In the genomic region with DNA sequence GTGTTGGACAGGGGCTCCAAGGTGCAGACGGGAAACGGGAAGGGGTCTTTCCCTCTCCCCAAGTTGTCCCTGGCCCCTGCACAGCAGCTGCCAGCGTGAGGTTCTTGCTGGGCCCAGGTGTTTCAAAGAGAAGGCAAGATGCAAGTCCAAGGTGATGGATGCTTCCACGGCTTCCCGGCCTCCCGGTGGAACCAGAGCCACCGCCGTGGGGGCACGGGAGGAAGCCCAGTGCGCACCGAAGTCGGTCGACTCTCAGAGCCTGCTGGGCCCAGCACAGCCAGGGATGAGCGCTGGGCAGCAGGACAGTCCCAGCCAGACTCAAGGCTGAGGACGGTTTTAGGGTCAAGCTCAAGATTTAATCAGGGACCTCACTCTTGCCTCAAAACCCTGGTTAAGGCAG, we compare ENCODE assay signal across 28 cellular contexts. TPM values are rescaled to one million over a fixed set of nuclear protein-coding genes. Genes with fewer than 3 reads are reported as not detected.
DNase-seq lines count a peak whose midpoint lies in the region; ATAC-seq, FAIRE-seq and TF ChIP-seq lines count a peak whose summit lies in the region.
"Had no signal": no experiment of that assay in that cellular context is flagged by ENCODE, and none has a peak within 500 bp of the region (broad histone marks: within the 10 kb centered on the region; RNA-seq: fewer than 3 reads in every experiment).

No MANE protein-coding gene starts in this region.

- H3K4me3 Mint-ChIP-seq in nephron progenitor cell (peak overlapping the region; percentile 39), T-helper 17 cell (no peak overlapping the region)
- H3K4me3 Mint-ChIP-seq: CD4-positive, alpha-beta memory T cell; GM23338; HFFc6 had no signal

- no peaks in the 10 kb centered on the region for H3K79me1 ChIP-seq in neuronal stem cell (ENCODE audit: low read depth, low read length)

- H3K9ac ChIP-seq in HepG2 (ENCODE audit: insufficient read depth, low read depth, low read length) (no peak overlapping the region), neuronal stem cell (ENCODE audit: low read depth, low read length, poor library complexity) (peak overlapping the region; percentile 64)
- H3K9ac ChIP-seq: BLaER1 treated with 17β-estradiol and CSF1 and Interleukin-3, amounts not matched to agents 10 nM and 100 nM had no signal

- TF ChIP-seq EP300 in HepG2 (IDR thresholded peaks at IDR 0.05; ENCODE audit: low read depth in 2 of 2, low read length in 2 of 2), result no peak
- no peak for TF ChIP-seq EP300 in HepG2 (CRISPR knock-in tag; IDR thresholded peaks at IDR 0.05; ENCODE audit: borderline replicate concordance)

- WGBS in HepG2 (ENCODE audit: low lambda C conversion rate), result 7% methylated on average over 2 of the region's 15 CpGs
- WGBS in right lobe of liver (ENCODE audit: insufficient coverage, low coverage, low lambda C conversion rate, missing lambda C conversion rate), result 67% methylated on average over 3 of the region's 15 CpGs
- whole genome bisulfite sequencing in neuronal stem cell (ENCODE audit: extremely low coverage in 2 of 2, insufficient read length in 2 of 2, insufficient replicate concordance in 1 of 2), 2 donors, result no CpG with 5 or more reads among the region's 15 CpGs

- FAIRE-seq in HepG2 (lab: Jason Lieb, UNC), result no peak
- FAIRE-seq: A549, GM12891, GM18507 had no signal

- no peaks in the 10 kb centered on the region for H3K79me2 ChIP-seq in HepG2 (ENCODE audit: insufficient read depth, low read length)

- H3K4me3 ChIP-seq in HepG2 (replicated peaks in 1 of 3; ENCODE audit: insufficient read depth in 1 of 3, low read depth in 2 of 3, low read length in 3 of 3), result no peak overlapping the region
- no peak overlapping the region for H3K4me3 ChIP-seq in right lobe of liver
- no peak overlapping the region for H3K4me3 ChIP-seq in neuronal stem cell (ENCODE audit: low read length in 2 of 2)
- no peak overlapping the region for H3K4me3 ChIP-seq in brain microvascular endothelial cell (ENCODE audit: low read depth, low read length)
- H3K4me3 ChIP-seq: A549; BLaER1 treated with 17β-estradiol and CSF1 and Interleukin-3, amounts not matched to agents 10 nM and 100 nM; GM23338; HAP-1 had no signal

- peaks cover 71% of the 10 kb centered on the region for H3K4me1 Mint-ChIP-seq in nephron progenitor cell
- no peaks in the 10 kb centered on the region for H3K4me1 Mint-ChIP-seq in T-helper 17 cell
- H3K4me1 Mint-ChIP-seq: CD14-positive monocyte; CD4-positive, alpha-beta memory T cell had no signal

- peak overlapping the region; percentile 97 for H3K18ac ChIP-seq in neuronal stem cell (ENCODE audit: low read length)

- H3K27me3 Mint-ChIP-seq in nephron progenitor cell (ENCODE audit: low read depth, poor library complexity), result peaks cover 26% of the 10 kb centered on the region
- peaks cover 38% of the 10 kb centered on the region for H3K27me3 Mint-ChIP-seq in T-helper 17 cell

- H3K36me3 ChIP-seq in HepG2 (replicated peaks in 1 of 2; ENCODE audit: control insufficient read depth in 1 of 2, insufficient read depth in 2 of 2, low read length in 2 of 2) (no peaks in the 10 kb centered on the region), right lobe of liver (no peaks in the 10 kb centered on the region), neuronal stem cell (replicated peaks in 1 of 2; ENCODE audit: control insufficient read depth in 2 of 2, insufficient read depth in 2 of 2, low read length in 2 of 2) (no peaks in the 10 kb centered on the region), brain microvascular endothelial cell (replicated peaks) (no peaks in the 10 kb centered on the region)
- H3K36me3 ChIP-seq: BE2C; BLaER1 treated with 17β-estradiol and CSF1 and Interleukin-3, amounts not matched to agents 10 nM and 100 nM; HAP-1 had no signal

- no peak for TF ChIP-seq POLR2A in HepG2 (IDR thresholded peaks at IDR 0.05; ENCODE audit: insufficient read depth in 1 of 2, low read depth in 2 of 2, low read length in 2 of 2)
- no peak for TF ChIP-seq POLR2A in right lobe of liver (IDR thresholded peaks at IDR 0.05)

- H2BK120ac ChIP-seq in neuronal stem cell (ENCODE audit: low read depth, low read length), result peak overlapping the region; percentile 98

- peak overlapping the region; percentile 21 for H3K27ac Mint-ChIP-seq in nephron progenitor cell
- no peak overlapping the region for H3K27ac Mint-ChIP-seq in T-helper 17 cell
- H3K27ac Mint-ChIP-seq: CD4-positive, alpha-beta memory T cell; GM23338; HFFc6 had no signal

- no peak for TF ChIP-seq RAD21 in HepG2 (CRISPR knock-in tag; IDR thresholded peaks at IDR 0.05)

- peaks cover 14% of the 10 kb centered on the region for H3K9me3 Mint-ChIP-seq in nephron progenitor cell
- H3K9me3 Mint-ChIP-seq: HFFc6 had no signal

- H3K9me3 ChIP-seq in HepG2 (ENCODE audit: low read length) (no peaks in the 10 kb centered on the region), right lobe of liver (no peaks in the 10 kb centered on the region), neuronal stem cell (replicated peaks in 1 of 2; ENCODE audit: control insufficient read depth in 2 of 2, insufficient read depth in 1 of 2, low read depth in 1 of 2, low read length in 2 of 2) (peaks cover 2 to 4% of the 10 kb centered on the region in 2 donors), T-helper 17 cell (ENCODE audit: control insufficient read depth, low read length, poor library complexity, severe bottlenecking) (no peaks in the 10 kb centered on the region)
- H3K9me3 ChIP-seq: A549, BE2C, HAP-1 had no signal

- TF ChIP-seq CTCF in HepG2 (CRISPR knock-in tag; IDR thresholded peaks at IDR 0.05) (no peak), right lobe of liver (IDR thresholded peaks at IDR 0.05) (no peak), nephron progenitor cell (IDR thresholded peaks at IDR 0.05) (no peak), brain microvascular endothelial cell (IDR thresholded peaks at IDR 0.05; ENCODE audit: low read depth, low read length, missing control alignments) (no peak)

- peak overlapping the region; percentile 93 for H2AK5ac ChIP-seq in neuronal stem cell (ENCODE audit: low read depth, low read length)

- H4K8ac ChIP-seq in neuronal stem cell (ENCODE audit: low read depth, low read length), result no peak overlapping the region

- in situ Hi-C loops in HepG2 (cut with HindIII; ENCODE audit: extremely low pct_ligation_motif_present, low pct_unique_long_range_greater_than_20kb) (no loop called here), brain microvascular endothelial cell (cut with HindIII; ENCODE audit: low pct_ligation_motif_present, low sequenced_read_pairs) (no loop called here)

- H2BK15ac ChIP-seq in neuronal stem cell (ENCODE audit: low read length), result peak overlapping the region; percentile 30

- no peaks in the 10 kb centered on the region for H4K20me1 ChIP-seq in HepG2 (ENCODE audit: insufficient read depth, low read length)

- H3K4ac ChIP-seq in neuronal stem cell (ENCODE audit: low read length), result no peak overlapping the region

- CTCF ChIA-PET in HepG2 (lab: Yijun Ruan, JAX; ENCODE audit: low intra/inter-chr PET ratio, low total read pairs), result no interaction called here

- ATAC-seq in HepG2 (no peak), right lobe of liver (no peak), T-helper 17 cell (no peak)
- ATAC-seq: A549 had no signal

- H3K27ac ChIP-seq in HepG2 (ENCODE audit: extremely low read length, insufficient read depth, low read length), result no peak overlapping the region
- no peak overlapping the region for H3K27ac ChIP-seq in right lobe of liver
- peak overlapping the region; percentile 94 for H3K27ac ChIP-seq in neuronal stem cell (replicated peaks; ENCODE audit: low read length)
- no peak overlapping the region for H3K27ac ChIP-seq in brain microvascular endothelial cell
- H3K27ac ChIP-seq: A549; BLaER1 treated with 17β-estradiol and CSF1 and Interleukin-3, amounts not matched to agents 10 nM and 100 nM had no signal

- peak overlapping the region; percentile 8 for H2BK12ac ChIP-seq in neuronal stem cell (ENCODE audit: low read length)

- POLR2A ChIA-PET in HepG2 (lab: Yijun Ruan, JAX), result no interaction called here

- H3K23ac ChIP-seq in neuronal stem cell (ENCODE audit: low read depth, low read length, poor library complexity), result no peak overlapping the region

- no peak overlapping the region for H4K91ac ChIP-seq in neuronal stem cell (ENCODE audit: low read depth, low read length, poor library complexity)

- DNase-seq in HepG2 (ENCODE audit: low spot score), result no peak
- DNase-seq in right lobe of liver, result no peak
- DNase-seq in nephron progenitor cell, result no peak
- no peak for DNase-seq in neuronal stem cell (ENCODE audit: low spot score)
- no peak for DNase-seq in T-helper 1 cell
- no peak for DNase-seq in brain microvascular endothelial cell
- DNase-seq in T-helper 17 cell, result no peak
- DNase-seq: 8988T; ACHN; AML-193; BE2C; Calu3; CD4-positive, alpha-beta memory T cell; COR-L47; DMS53; DMS79 treated with DMSO at 0.1 percent for 48 hours; GF-D8; HFFc6 had no signal

- BruUV-seq in HepG2 (replicated peaks; lab: Mats Ljungman, UMichigan), result no TSS peak

- intact Hi-C loops in HepG2 (cut with micrococcal nuclease; ENCODE audit: unreplicated experiment) (no loop called here), right lobe of liver (cut with DNase I) (no loop called here)

- H2AFZ ChIP-seq in HepG2 (ENCODE audit: low read length) (no peak overlapping the region), neuronal stem cell (ENCODE audit: low read length) (no peak overlapping the region)
- H2AFZ ChIP-seq: GM23338 had no signal

- H3K4me1 ChIP-seq in HepG2 (ENCODE audit: insufficient read depth, low read length), result no peaks in the 10 kb centered on the region
- H3K4me1 ChIP-seq in right lobe of liver, result no peaks in the 10 kb centered on the region
- peaks cover 29 to 36% of the 10 kb centered on the region in 2 donors for H3K4me1 ChIP-seq in neuronal stem cell (ENCODE audit: control insufficient read depth in 2 of 2, insufficient read depth in 1 of 2, low read depth in 1 of 2, low read length in 2 of 2)
- H3K4me1 ChIP-seq: A549, HAP-1 had no signal

- H3K4me2 ChIP-seq in HepG2 (ENCODE audit: low read depth, low read length), result no peak overlapping the region
- H3K4me2 ChIP-seq in neuronal stem cell (ENCODE audit: insufficient read depth, low read length, poor library complexity, severe bottlenecking), result no peak overlapping the region
- H3K4me2 ChIP-seq: A549; BLaER1 treated with 17β-estradiol and CSF1 and Interleukin-3, amounts not matched to agents 10 nM and 100 nM; GM23338 had no signal

- H3K27me3 ChIP-seq in HepG2 (ENCODE audit: control insufficient read depth in 1 of 2, insufficient read depth in 2 of 2, low read length in 2 of 2), result peaks cover 0 to 40% of the 10 kb centered on the region in 2 experiments; a peak in 2 of 5 replicates
- no peaks in the 10 kb centered on the region for H3K27me3 ChIP-seq in right lobe of liver
- H3K27me3 ChIP-seq in neuronal stem cell (ENCODE audit: control insufficient read depth in 3 of 3, insufficient read depth in 3 of 3, low read depth in 1 of 3, low read length in 3 of 3), result peaks cover 0 to 40% (median 0%) of the 10 kb centered on the region in 3 experiments
- peaks cover 2% of the 10 kb centered on the region for H3K27me3 ChIP-seq in brain microvascular endothelial cell (replicated peaks)
- H3K27me3 ChIP-seq: BE2C; BLaER1 treated with 17β-estradiol and CSF1 and Interleukin-3, amounts not matched to agents 10 nM and 100 nM had no signal

- H2BK5ac ChIP-seq in neuronal stem cell (ENCODE audit: low read length), result peak overlapping the region; percentile 79

- no peak overlapping the region for H3K14ac ChIP-seq in neuronal stem cell (ENCODE audit: low read length)

- H3K36me3 Mint-ChIP-seq in nephron progenitor cell (ENCODE audit: low read depth) (peaks cover 11% of the 10 kb centered on the region), T-helper 17 cell (ENCODE audit: low read depth) (peaks cover 8% of the 10 kb centered on the region)
- H3K36me3 Mint-ChIP-seq: CD14-positive monocyte had no signal

RNA-seq across cellular contexts. Expression of gene BARHL1, which starts 25.2 kb away (rescaled TPM):
- not detected in 2 replicates for total RNA-seq in HepG2 (2016; rRNA removed; fragmentation: Illumina TruSeq; extraction: Trizol)
- total RNA-seq in HepG2 (2016; cell fraction: cytosol; rRNA removed; fragmentation: Illumina TruSeq; extraction: Trizol; ENCODE audit: low read depth), result not detected in 2 replicates
- not detected in 2 replicates for total RNA-seq in HepG2 (2016; cell fraction: insoluble cytoplasmic fraction; rRNA removed; fragmentation: Illumina TruSeq; extraction: Trizol)
- total RNA-seq in HepG2 (2016; cell fraction: membrane; rRNA removed; fragmentation: Illumina TruSeq; extraction: Trizol), result not detected in 2 replicates
- total RNA-seq in HepG2 (2016; cell fraction: nucleus; rRNA removed; fragmentation: Illumina TruSeq; extraction: Trizol), result not detected in 2 replicates
- polyA plus RNA-seq in HepG2 (2011; rRNA removed), result not detected in 2 replicates
- polyA plus RNA-seq in HepG2 (2011; cell fraction: cytosol; rRNA removed), result not detected in 2 replicates
- not detected in 2 replicates for polyA plus RNA-seq in HepG2 (2011; cell fraction: nucleus; rRNA removed)
- not detected in 2 replicates for polyA plus RNA-seq in HepG2 (2012)
- not detected in 2 replicates for polyA plus RNA-seq in HepG2 (2016; cell fraction: cytosol; fragmentation: Illumina TruSeq; extraction: Trizol; ENCODE audit: low read depth)
- not detected in 2 replicates for polyA plus RNA-seq in HepG2 (2016; cell fraction: insoluble cytoplasmic fraction; fragmentation: Illumina TruSeq; extraction: Trizol; ENCODE audit: low read depth)
- not detected in 2 replicates for polyA plus RNA-seq in HepG2 (2016; cell fraction: membrane; fragmentation: Illumina TruSeq; extraction: Trizol; ENCODE audit: low read depth)
- polyA plus RNA-seq in HepG2 (2016; cell fraction: nucleus; fragmentation: Illumina TruSeq; extraction: Trizol; ENCODE audit: insufficient read depth, low read depth), result not detected in 2 replicates
- polyA minus RNA-seq in HepG2 (2011; rRNA and poly(A)+ RNA removed; ENCODE audit: low replicate concordance), result not detected in 2 replicates
- not detected in 2 replicates for polyA minus RNA-seq in HepG2 (2011; cell fraction: cytosol; rRNA and poly(A)+ RNA removed)
- not detected in 2 replicates for polyA minus RNA-seq in HepG2 (2011; cell fraction: nucleus; rRNA and poly(A)+ RNA removed)
- not detected for total RNA-seq in right lobe of liver
- polyA plus RNA-seq in neuronal stem cell (2013, experiment 1 of 2), result 0.08 TPM
- polyA plus RNA-seq in neuronal stem cell (2013, experiment 2 of 2), result 0.10 TPM
- total RNA-seq in T-helper 17 cell, result not detected
- total RNA-seq: Calu3; CD4-positive, alpha-beta memory T cell; Daoy; G401; GM23338; H4; HFFc6 had no signal
- polyA plus RNA-seq: A549; CD14-positive monocyte; CD4-positive, alpha-beta memory T cell; GM23338 had no signal
